28 cellular contexts compared by ENCODE assay signal in the genomic region with DNA sequence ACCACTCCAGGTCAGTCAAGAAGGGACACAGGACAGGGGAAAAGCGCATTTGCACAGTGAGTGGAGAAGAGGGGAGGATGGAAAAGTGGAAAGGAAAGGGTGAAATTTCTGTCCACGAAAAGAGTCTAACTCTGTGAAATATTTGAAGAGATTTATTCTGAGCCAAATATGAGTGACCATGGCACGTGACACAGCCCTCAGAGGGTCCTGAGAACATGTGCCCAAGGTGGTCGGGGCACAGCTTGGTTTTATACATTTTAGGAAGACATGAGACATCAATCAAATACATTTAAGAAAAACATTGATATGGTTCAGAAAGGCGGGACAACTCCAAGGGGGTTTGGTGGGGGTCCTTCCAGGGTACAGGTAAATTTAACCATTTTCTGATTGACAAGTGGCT.
"Had no signal": no experiment of that assay in that cellular context is flagged by ENCODE, and none has a peak within 500 bp of the region (broad histone marks: within the 10 kb centered on the region; RNA-seq: fewer than 3 reads in every experiment).

No MANE protein-coding gene starts in this region.

- H3K27ac ChIP-seq: colonic mucosa, coronary artery, dorsolateral prefrontal cortex, epithelial cell of prostate, esophagus muscularis mucosa, esophagus squamous epithelium, foreskin keratinocyte, gastrocnemius medialis, gastroesophageal sphincter, heart left ventricle, heart right ventricle had no signal

- H3K36me3 ChIP-seq: colonic mucosa, esophagus muscularis mucosa, esophagus squamous epithelium, gastrocnemius medialis, gastroesophageal sphincter, heart left ventricle, heart right ventricle had no signal

- DNase-seq: colonic mucosa; cortex of kidney; dermis blood vessel endothelial cell; dorsolateral prefrontal cortex; effector CD4-positive, alpha-beta T cell; effector CD8-positive, alpha-beta T cell; effector memory CD4-positive, alpha-beta T cell; effector memory CD8-positive, alpha-beta T cell; endodermal cell; erythroblast; esophagus squamous epithelium; foreskin fibroblast; foreskin keratinocyte; foreskin melanocyte; gastrocnemius medialis; glutamatergic neuron; head of caudate nucleus; heart left ventricle; heart right ventricle had no signal

- H3K27me3 ChIP-seq: colonic mucosa, dorsolateral prefrontal cortex, esophagus muscularis mucosa, esophagus squamous epithelium, foreskin keratinocyte, gastrocnemius medialis, gastroesophageal sphincter, heart left ventricle, heart right ventricle had no signal

- H3K4me1 ChIP-seq: colonic mucosa, esophagus muscularis mucosa, esophagus squamous epithelium, foreskin keratinocyte, gastrocnemius medialis, gastroesophageal sphincter, heart left ventricle, heart right ventricle had no signal

- FAIRE-seq: colon, endometrium, endothelial cell of umbilical vein, frontal cortex had no signal

- ATAC-seq: effector memory CD8-positive, alpha-beta T cell; esophagus mucosa; foreskin keratinocyte; gastrocnemius medialis; gastroesophageal sphincter; heart left ventricle; heart right ventricle had no signal

- H3K9me3 ChIP-seq: colonic mucosa, esophagus squamous epithelium, gastrocnemius medialis had no signal

- H3K4me3 ChIP-seq: colonic mucosa, coronary artery, dorsolateral prefrontal cortex, esophagus muscularis mucosa, esophagus squamous epithelium, gastrocnemius medialis, gastroesophageal sphincter, heart left ventricle, heart right ventricle had no signal
